In the genomic region with DNA sequence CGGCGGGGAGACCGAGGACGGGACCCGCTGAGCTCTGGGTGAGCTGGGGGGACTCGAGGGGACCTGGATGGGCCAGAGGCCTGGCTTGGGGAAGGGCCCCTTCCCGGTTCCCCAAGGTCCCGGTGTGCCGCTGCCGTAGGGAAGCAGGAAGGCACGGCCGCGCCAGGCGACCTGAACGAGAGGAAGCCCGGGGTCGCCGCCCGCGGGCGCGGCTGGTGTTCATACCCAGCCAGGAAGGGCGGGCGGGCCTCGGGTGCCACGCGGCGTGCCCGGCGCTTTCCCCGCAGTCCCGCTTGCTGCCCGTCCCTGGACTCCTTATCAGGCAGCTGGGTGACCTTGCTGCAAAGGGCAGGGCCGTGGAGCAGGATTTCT, we compare ENCODE assay signal across 8 cellular contexts. TPM values are rescaled to one million over a fixed set of nuclear protein-coding genes. Genes with fewer than 3 reads are reported as not detected.
DNase-seq lines count a peak whose midpoint lies in the region; ATAC-seq, FAIRE-seq and TF ChIP-seq lines count a peak whose summit lies in the region.

No MANE protein-coding gene starts in this region.

- CTCF ChIA-PET in CD4-positive, alpha-beta T cell (lab: Charles Lee): interaction anchor here (0.7 to 2.1 kb wide), 12 partner anchors 9 to 228 kb away, joined by 3 to 18 read pairs (median 4); partner anchors contain the start of genes ZNF282, ZNF777 and ZNF783

- H3K27me3 Mint-ChIP-seq in CD4-positive, alpha-beta T cell: no peaks in the 10 kb centered on the region
- no peaks in the 10 kb centered on the region for H3K27me3 Mint-ChIP-seq in activated T-helper 17 cell treated with anti-CD3 and anti-CD28 coated beads, Interleukin-2, amount 50 U/mL, for 72 hours

- H3K9ac ChIP-seq in iPS-15b (ENCODE audit: low read depth, low read length): peak overlapping the region; percentile 70

- H3K36me3 ChIP-seq in iPS-15b (ENCODE audit: control insufficient read depth, insufficient read depth, low read length): no peaks in the 10 kb centered on the region

- no peaks in the 10 kb centered on the region for H3K9me3 Mint-ChIP-seq in CD4-positive, alpha-beta T cell
- H3K9me3 Mint-ChIP-seq in activated T-helper 17 cell treated with anti-CD3 and anti-CD28 coated beads, Interleukin-2, amount 50 U/mL, for 72 hours: no peaks in the 10 kb centered on the region

- H3K4me3 Mint-ChIP-seq in CD4-positive, alpha-beta T cell: peak overlapping the region; percentile 74
- H3K4me3 Mint-ChIP-seq in activated T-helper 17 cell treated with anti-CD3 and anti-CD28 coated beads, Interleukin-2, amount 50 U/mL, for 72 hours: peak overlapping the region; percentile 69

- peak overlapping the region; percentile 56 for H3K4me3 ChIP-seq in iPS-15b (ENCODE audit: low read depth, low read length)

- no peaks in the 10 kb centered on the region for H3K9me3 ChIP-seq in CD4-positive, alpha-beta T cell (ENCODE audit: control insufficient read depth, low read length)
- H3K9me3 ChIP-seq in iPS-15b (ENCODE audit: control insufficient read depth, insufficient read depth, low read length): no peaks in the 10 kb centered on the region

- intact Hi-C loops in CD4-positive, alpha-beta T cell (cut with DNase I, micrococcal nuclease): loop anchor here (1.0 to 10.0 kb wide), 10 partner anchors 37 to 438 kb away; partner anchors contain the start of genes ZNF746 (in 2 of the 2), ZNF398 (in 1 of the 2), ZNF777 (in 1 of the 2) and ZNF783 (in 1 of the 2)

- no peak for FAIRE-seq in frontal cortex (lab: Jason Lieb, UNC)

- no peaks in the 10 kb centered on the region for H3K27me3 ChIP-seq in CD4-positive, alpha-beta T cell (ENCODE audit: control insufficient read depth, insufficient read depth, low read length)
- H3K27me3 ChIP-seq in iPS-15b (ENCODE audit: control insufficient read depth, insufficient read depth, low read length): peaks cover 13% of the 10 kb centered on the region

- peak in 7 of 10 experiments; percentile 6 to 53 (median 25) for DNase-seq in CD4-positive, alpha-beta T cell
- DNase-seq in stimulated activated CD8-positive, alpha-beta memory T cell treated with anti-CD3 and anti-CD28 coated beads, Interleukin-12 subunit alpha, Interleukin-12 subunit beta, amount 100 ng/mL, for 1 hour (ENCODE audit: low read depth): peak; percentile 12
- no peak for DNase-seq in frontal cortex (ENCODE audit: low spot score in 2 of 2)
- no peak for DNase-seq in NCI-H2107 treated with DMSO at 0.1 percent for 48 hours (lab: John Stamatoyannopoulos, UW; ENCODE audit: unreplicated experiment)

- H3K27ac ChIP-seq in CD4-positive, alpha-beta T cell (ENCODE audit: low read depth, low read length): peak overlapping the region; percentile 16

- no peaks in the 10 kb centered on the region for H3K4me1 ChIP-seq in iPS-15b (ENCODE audit: control insufficient read depth, insufficient read depth, low read length)

- peak; percentile 13 for ATAC-seq in CD4-positive, alpha-beta T cell (ENCODE audit: poor library complexity)
- ATAC-seq in HG02759 (IDR thresholded peaks at IDR 0.05; ENCODE audit: unreplicated experiment) (peak; percentile 7), HG03520 (IDR thresholded peaks at IDR 0.05; ENCODE audit: unreplicated experiment) (no peak)
- ATAC-seq in activated T-helper 17 cell treated with anti-CD3 and anti-CD28 coated beads, Interleukin-2, amount 50 U/mL, for 72 hours (replicated peaks): peak; percentile 18

- POLR2A ChIA-PET in CD4-positive, alpha-beta T cell (lab: Charles Lee): interaction anchor here (0.6 to 2.7 kb wide), 9 partner anchors 38 to 297 kb away, joined by 3 to 20 read pairs (median 6); partner anchors contain the start of genes ZNF212, ZNF282, ZNF398 and ZNF425

- no peaks in the 10 kb centered on the region for H3K36me3 Mint-ChIP-seq in CD4-positive, alpha-beta T cell (ENCODE audit: low read depth)
- no peaks in the 10 kb centered on the region for H3K36me3 Mint-ChIP-seq in activated T-helper 17 cell treated with anti-CD3 and anti-CD28 coated beads, Interleukin-2, amount 50 U/mL, for 72 hours (ENCODE audit: low read depth)

- no peak overlapping the region for H3K27ac Mint-ChIP-seq in CD4-positive, alpha-beta T cell
- no peak overlapping the region for H3K27ac Mint-ChIP-seq in activated T-helper 17 cell treated with anti-CD3 and anti-CD28 coated beads, Interleukin-2, amount 50 U/mL, for 72 hours

- no peaks in the 10 kb centered on the region for H3K4me1 Mint-ChIP-seq in CD4-positive, alpha-beta T cell (ENCODE audit: low read depth)
- H3K4me1 Mint-ChIP-seq in activated T-helper 17 cell treated with anti-CD3 and anti-CD28 coated beads, Interleukin-2, amount 50 U/mL, for 72 hours: no peaks in the 10 kb centered on the region

- no peak for TF ChIP-seq CTCF in CD4-positive, alpha-beta T cell (IDR thresholded peaks at IDR 0.05)

RNA-seq across cellular contexts. Expression of gene ZNF777, which starts 38.0 kb away (rescaled TPM):
- total RNA-seq in CD4-positive, alpha-beta T cell: 10 to 100 TPM; 14.5 to 14.8 TPM
- total RNA-seq in activated T-helper 17 cell treated with anti-CD3 and anti-CD28 coated beads, Interleukin-2, amount 50 U/mL, for 72 hours: 1 to 10 TPM; 5.8 to 9.6 TPM
- total RNA-seq in frontal cortex: 4.5 TPM

Comparison
In these comparisons a context has a peak if more than half of its experiments do, and no peak if none do; other contexts are left out.
1. DNase-seq: peak in CD4-positive, alpha-beta T cell (7 of 10) and stimulated activated CD8-positive, alpha-beta memory T cell treated with anti-CD3 and anti-CD28 coated beads, Interleukin-12 subunit alpha, Interleukin-12 subunit beta, amount 100 ng/mL, for 1 hour (single experiment); none in frontal cortex (0 of 2) and NCI-H2107 treated with DMSO at 0.1 percent for 48 hours (single experiment).